In the genomic region with DNA sequence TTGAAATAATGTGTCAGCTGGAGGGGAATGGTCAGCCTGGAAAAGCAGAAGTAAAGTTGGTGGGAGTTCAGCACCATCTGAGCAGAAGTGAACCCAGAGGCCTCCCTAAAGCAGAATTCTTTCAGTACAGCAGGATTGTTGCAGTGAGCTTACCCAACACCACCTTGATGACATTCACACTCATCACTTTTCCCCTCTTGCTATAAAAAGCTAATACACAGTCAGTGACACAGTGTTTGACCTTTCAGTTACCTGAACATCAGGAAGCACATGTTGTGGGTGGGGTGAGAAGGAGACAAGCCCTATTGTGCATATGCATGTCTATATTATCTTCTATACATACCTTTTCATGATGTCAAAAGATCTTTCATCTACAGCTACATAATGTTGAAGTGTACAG, we compare ENCODE assay signal across 16 cellular contexts.
A peak's percentile ranks its signal among the peaks of the same experiment; 100 is the strongest.
DNase-seq lines count a peak whose midpoint lies in the region; ATAC-seq and TF ChIP-seq lines count a peak whose summit lies in the region.
"Had no signal": no experiment of that assay in that cellular context is flagged by ENCODE, and none has a peak within 500 bp of the region (broad histone marks: within the 10 kb centered on the region; RNA-seq: fewer than 3 reads in every experiment).

No MANE protein-coding gene starts in this region.

- no peaks in the 10 kb centered on the region for H3K9me3 ChIP-seq in mammary epithelial cell (replicated peaks; ENCODE audit: insufficient read depth, low read length)
- H3K9me3 ChIP-seq: BLaER1, Caco-2 had no signal

- CTCF ChIA-PET in mammary epithelial cell (lab: Charles Lee; ENCODE audit: low non-redundant PET) = no interaction called here
- CTCF ChIA-PET in MCF 10A (lab: Yijun Ruan, JAX) = interaction anchor here (0.8 kb wide), 1 partner anchor 1259 kb away, joined by 3 read pairs; no protein-coding TSS in a partner anchor

- no peak overlapping the region for H2AFZ ChIP-seq in mammary epithelial cell (ENCODE audit: low read depth, low read length)
- H2AFZ ChIP-seq: GM23248 had no signal

- TF ChIP-seq CTCF in mammary epithelial cell (conservative IDR thresholded peaks at IDR 0.05 in 1 of 2, IDR thresholded peaks at IDR 0.05 in 1 of 2; ENCODE audit: extremely low read depth in 1 of 2, insufficient read depth in 1 of 2, low read depth in 1 of 2, low read length in 2 of 2) (no peak), MCF 10A (IDR thresholded peaks at IDR 0.05; ENCODE audit: unreplicated experiment) (no peak)

- no peaks in the 10 kb centered on the region for H3K4me1 Mint-ChIP-seq in MCF 10A (ENCODE audit: insufficient read depth, unreplicated experiment)
- H3K4me1 Mint-ChIP-seq: CD8-positive, alpha-beta memory T cell had no signal

- H3K4me2 ChIP-seq in mammary epithelial cell (ENCODE audit: insufficient read depth, low read depth, low read length) = no peak overlapping the region
- H3K4me2 ChIP-seq: BLaER1 had no signal

- H3K27ac ChIP-seq in mammary epithelial cell (ENCODE audit: insufficient read depth, low read depth, low read length) = no peak overlapping the region
- H3K27ac ChIP-seq: BLaER1, GM23248 had no signal

- in situ Hi-C loops in mammary epithelial cell (cut with MboI; ENCODE audit: low sequenced_read_pairs in 2 of 2) = no loop called here

- dilution Hi-C loops in mammary epithelial cell (cut with HindIII; ENCODE audit: low sequenced_read_pairs) = no loop called here

- no peaks in the 10 kb centered on the region for H3K27me3 ChIP-seq in mammary epithelial cell (ENCODE audit: insufficient read depth, low read length)
- H3K27me3 ChIP-seq: BLaER1 had no signal

- H3K36me3 Mint-ChIP-seq in MCF 10A (ENCODE audit: insufficient read depth, unreplicated experiment) = no peaks in the 10 kb centered on the region
- H3K36me3 Mint-ChIP-seq: CD8-positive, alpha-beta memory T cell had no signal

- ATAC-seq in GM18909 (IDR thresholded peaks at IDR 0.05; ENCODE audit: poor library complexity, unreplicated experiment) = no peak
- no peak for ATAC-seq in HG03108 (IDR thresholded peaks at IDR 0.05; ENCODE audit: unreplicated experiment)
- ATAC-seq in HG03097 (IDR thresholded peaks at IDR 0.05; ENCODE audit: low FRiP score, unreplicated experiment) = no peak
- ATAC-seq: HCT116 had no signal

- BruUV-seq in mammary epithelial cell (replicated peaks; lab: Mats Ljungman, UMichigan) (no TSS peak), MCF 10A (replicated peaks; lab: Mats Ljungman, UMichigan) (no TSS peak)

- DNase-seq in mammary epithelial cell = peak; percentile 12
- no peak for DNase-seq in MCF 10A (ENCODE audit: unreplicated experiment)
- DNase-seq in OCI-M1 (lab: John Stamatoyannopoulos, UW) = peak; percentile 77
- peak; percentile 5 for DNase-seq in brain pericyte (ENCODE audit: low read depth, low spot score)
- DNase-seq: 8988T; AML-193; Caco-2; CD8-positive, alpha-beta memory T cell; DMS53; GF-D8; GM23248 had no signal

- no peaks in the 10 kb centered on the region for H3K36me3 ChIP-seq in mammary epithelial cell (ENCODE audit: insufficient read depth, low read length)
- H3K36me3 ChIP-seq: BLaER1 had no signal

- no peaks in the 10 kb centered on the region for H3K4me1 ChIP-seq in mammary epithelial cell (ENCODE audit: insufficient read depth, low read length)
- H3K4me1 ChIP-seq: BLaER1, Caco-2 had no signal

- H3K9ac ChIP-seq in mammary epithelial cell (ENCODE audit: insufficient read depth, low read length) = no peak overlapping the region
- H3K9ac ChIP-seq: BLaER1, GM23248 had no signal

- intact Hi-C loops in mammary epithelial cell (cut with micrococcal nuclease) = no loop called here
- intact Hi-C loops in MCF 10A (cut with micrococcal nuclease) = no loop called here

- H3K4me3 Mint-ChIP-seq in MCF 10A (ENCODE audit: unreplicated experiment) = no peak overlapping the region
- H3K4me3 Mint-ChIP-seq: CD8-positive, alpha-beta memory T cell had no signal

- no peaks in the 10 kb centered on the region for H3K9me3 Mint-ChIP-seq in MCF 10A (ENCODE audit: unreplicated experiment)

- H3K27ac Mint-ChIP-seq in MCF 10A (ENCODE audit: low read depth, unreplicated experiment) = no peak overlapping the region
- H3K27ac Mint-ChIP-seq: CD8-positive, alpha-beta memory T cell had no signal

- H3K79me2 ChIP-seq in mammary epithelial cell (ENCODE audit: insufficient read depth, low read length) = no peaks in the 10 kb centered on the region

- H3K27me3 Mint-ChIP-seq in MCF 10A (ENCODE audit: insufficient read depth, unreplicated experiment) = no peaks in the 10 kb centered on the region
- H3K27me3 Mint-ChIP-seq: CD8-positive, alpha-beta memory T cell had no signal

- POLR2A ChIA-PET in MCF 10A (lab: Yijun Ruan, JAX) = no interaction called here

- no peak overlapping the region for H3K4me3 ChIP-seq in mammary epithelial cell (replicated peaks in 1 of 3; ENCODE audit: insufficient read depth in 1 of 3, low read depth in 2 of 3, low read length in 3 of 3)
- H3K4me3 ChIP-seq: BLaER1, GM23248 had no signal

- H4K20me1 ChIP-seq in mammary epithelial cell (ENCODE audit: insufficient read depth, low read length) = no peaks in the 10 kb centered on the region
- H4K20me1 ChIP-seq: BLaER1 had no signal
